In the genomic region with DNA sequence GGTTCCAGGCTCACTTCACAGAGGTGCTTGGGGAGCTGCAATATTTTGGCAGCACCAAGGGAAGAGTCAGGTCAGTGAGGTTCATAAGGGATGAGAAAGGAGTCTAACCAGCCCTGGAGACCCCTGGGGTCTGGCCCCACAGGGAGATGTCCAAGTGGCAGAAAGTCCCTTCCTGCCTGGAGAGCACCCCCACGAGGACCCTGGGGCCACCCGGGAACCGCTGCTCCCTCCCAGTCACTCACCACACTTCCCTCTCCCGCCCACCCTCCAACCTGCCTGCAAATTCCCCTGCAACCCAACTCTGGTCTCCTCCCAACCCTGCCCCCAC, we compare ENCODE assay signal across 2 cellular contexts.
TF ChIP-seq lines count a peak whose summit lies in the region.

No MANE protein-coding gene starts in this region.

TF ChIP-seq in IMR-90, 13 proteins besides CTCF, POLR2A, EP300 and RAD21:
- TF ChIP-seq SMC3 (IDR thresholded peaks at IDR 0.05; ENCODE audit: low read depth, low read length) (no peak), FOS (IDR thresholded peaks at IDR 0.05; ENCODE audit: low read depth, low read length) (no peak), BHLHE40 (IDR thresholded peaks at IDR 0.05; ENCODE audit: low read depth, low read length) (no peak), NFE2L2 (IDR thresholded peaks at IDR 0.05; ENCODE audit: low read depth, low read length) (no peak), RFX5 (IDR thresholded peaks at IDR 0.05; ENCODE audit: low read depth, low read length) (no peak)

TF ChIP-seq in K562, 482 proteins besides CTCF, POLR2A, EP300 and RAD21:
- TF ChIP-seq ZBTB7A (IDR thresholded peaks at IDR 0.05; ENCODE audit: borderline replicate concordance, control insufficient read depth, low read depth, low read length) (peak; percentile 7), NFXL1 (CRISPR knock-in tag; IDR thresholded peaks at IDR 0.05) (no peak), KDM5B (IDR thresholded peaks at IDR 0.05; ENCODE audit: insufficient replicate concordance, low read depth, low read length) (peak; percentile 35), ZNF146 (CRISPR knock-in tag; IDR thresholded peaks at IDR 0.05; ENCODE audit: unreplicated experiment) (no peak)
- TF ChIP-seq, protein P1, sequence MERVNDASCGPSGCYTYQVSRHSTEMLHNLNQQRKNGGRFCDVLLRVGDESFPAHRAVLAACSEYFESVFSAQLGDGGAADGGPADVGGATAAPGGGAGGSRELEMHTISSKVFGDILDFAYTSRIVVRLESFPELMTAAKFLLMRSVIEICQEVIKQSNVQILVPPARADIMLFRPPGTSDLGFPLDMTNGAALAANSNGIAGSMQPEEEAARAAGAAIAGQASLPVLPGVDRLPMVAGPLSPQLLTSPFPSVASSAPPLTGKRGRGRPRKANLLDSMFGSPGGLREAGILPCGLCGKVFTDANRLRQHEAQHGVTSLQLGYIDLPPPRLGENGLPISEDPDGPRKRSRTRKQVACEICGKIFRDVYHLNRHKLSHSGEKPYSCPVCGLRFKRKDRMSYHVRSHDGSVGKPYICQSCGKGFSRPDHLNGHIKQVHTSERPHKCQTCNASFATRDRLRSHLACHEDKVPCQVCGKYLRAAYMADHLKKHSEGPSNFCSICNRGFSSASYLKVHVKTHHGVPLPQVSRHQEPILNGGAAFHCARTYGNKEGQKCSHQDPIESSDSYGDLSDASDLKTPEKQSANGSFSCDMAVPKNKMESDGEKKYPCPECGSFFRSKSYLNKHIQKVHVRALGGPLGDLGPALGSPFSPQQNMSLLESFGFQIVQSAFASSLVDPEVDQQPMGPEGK (CRISPR knock-in tag; IDR thresholded peaks at IDR 0.05; ENCODE audit: borderline replicate concordance), result no peak
